Comparison of ENCODE assay signal across 8 cellular contexts in genomic region chr12:6769003-6769389, GRCh38. TPM values are rescaled to one million over a fixed set of nuclear protein-coding genes. Genes with fewer than 3 reads are reported as not detected.
DNase-seq lines count a peak whose midpoint lies in the region; ATAC-seq and TF ChIP-seq lines count a peak whose summit lies in the region.

No MANE protein-coding gene starts in this region.

- peak overlapping the region; percentile 27 for H3K4me3 Mint-ChIP-seq in CD4-positive, alpha-beta T cell

- peaks cover 14% of the 10 kb centered on the region for H3K36me3 ChIP-seq in muscle layer of colon (ENCODE audit: insufficient read depth, low read length)

- in situ Hi-C loops in GM13976 (cut with MboI; ENCODE audit: low sequenced_read_pairs, unreplicated experiment): no loop called here

- H3K4me1 ChIP-seq in muscle layer of colon (ENCODE audit: insufficient read depth, low read length): peaks cover 67% of the 10 kb centered on the region

- POLR2A ChIA-PET in CD4-positive, alpha-beta T cell (lab: Charles Lee): interaction anchor here (1.6 kb wide), 1 partner anchor 15 kb away, joined by 6 read pairs; the partner anchor contains the start of gene MLF2

- peak overlapping the region; percentile 54 for H3K9ac ChIP-seq in muscle layer of colon (ENCODE audit: low read length)

- no peaks in the 10 kb centered on the region for H3K9me3 ChIP-seq in CD4-positive, alpha-beta T cell (ENCODE audit: control insufficient read depth, low read length)
- no peaks in the 10 kb centered on the region for H3K9me3 ChIP-seq in muscle layer of colon (ENCODE audit: low read length)

- peaks cover 70% of the 10 kb centered on the region for H3K27me3 Mint-ChIP-seq in CD4-positive, alpha-beta T cell

- H3K27ac ChIP-seq in CD4-positive, alpha-beta T cell (ENCODE audit: low read depth, low read length): no peak overlapping the region
- peak overlapping the region; percentile 90 for H3K27ac ChIP-seq in muscle layer of colon (ENCODE audit: low read depth, low read length)

- no peak for DNase-seq in CD4-positive, alpha-beta T cell
- peak; percentile 99 for DNase-seq in NCI-H2171 (lab: John Stamatoyannopoulos, UW)
- DNase-seq in cerebellar cortex (ENCODE audit: low spot score): peak; percentile 85
- no peak for DNase-seq in stimulated activated naive CD4-positive, alpha-beta T cell treated with Interleukin-2 at 50 U/mL for 16 hours (lab: John Stamatoyannopoulos, UW)
- no peak for DNase-seq in NCI-H1105 (lab: John Stamatoyannopoulos, UW)
- no peak for DNase-seq in GM13976 (ENCODE audit: low spot score)

- H3K27ac Mint-ChIP-seq in CD4-positive, alpha-beta T cell: no peak overlapping the region

- H3K36me3 Mint-ChIP-seq in CD4-positive, alpha-beta T cell (ENCODE audit: low read depth): no peaks in the 10 kb centered on the region

- H3K4me1 Mint-ChIP-seq in CD4-positive, alpha-beta T cell (ENCODE audit: low read depth): peaks cover 64% of the 10 kb centered on the region

- peaks cover 30% of the 10 kb centered on the region for H3K27me3 ChIP-seq in CD4-positive, alpha-beta T cell (ENCODE audit: control insufficient read depth, insufficient read depth, low read length)
- no peaks in the 10 kb centered on the region for H3K27me3 ChIP-seq in muscle layer of colon (ENCODE audit: control insufficient read depth in 1 of 2, insufficient read depth in 2 of 2, low read length in 2 of 2)

- TF ChIP-seq CTCF in CD4-positive, alpha-beta T cell (IDR thresholded peaks at IDR 0.05): no peak
- TF ChIP-seq CTCF in GM13976 (IDR thresholded peaks at IDR 0.05; ENCODE audit: borderline replicate concordance, control extremely low read depth, extremely low read depth, insufficient read depth, missing control alignments): no peak

- CTCF ChIA-PET in CD4-positive, alpha-beta T cell (lab: Charles Lee): no interaction called here

- intact Hi-C loops in CD4-positive, alpha-beta T cell (cut with DNase I, micrococcal nuclease): no loop called here

- no peaks in the 10 kb centered on the region for H3K9me3 Mint-ChIP-seq in CD4-positive, alpha-beta T cell

- peak overlapping the region; percentile 15 to 79 for H3K4me3 ChIP-seq in muscle layer of colon (ENCODE audit: low read depth in 1 of 2, low read length in 2 of 2)

- no peak for ATAC-seq in CD4-positive, alpha-beta T cell (ENCODE audit: poor library complexity)
- ATAC-seq in GM21717 (IDR thresholded peaks at IDR 0.05; ENCODE audit: unreplicated experiment): no peak

RNA-seq across cellular contexts. Expression of gene PTMS, which starts 2.8 kb away (rescaled TPM):
- total RNA-seq in CD4-positive, alpha-beta T cell: 1 to 10 TPM; 1.5 to 1.9 TPM

RNA-seq across cellular contexts. Expression of gene LAG3, which starts 3.3 kb away (rescaled TPM):
- 1 to 10 TPM in 1 of 2 experiments, under 1 TPM in 1; 0.82 to 1.4 TPM for total RNA-seq in CD4-positive, alpha-beta T cell

RNA-seq across cellular contexts. Expression of gene MLF2, which starts 16.1 kb away (rescaled TPM):
- 100 to 1,000 TPM; 114 to 121 TPM for total RNA-seq in CD4-positive, alpha-beta T cell

RNA-seq across cellular contexts. Expression of gene CD4, which starts 20.3 kb away (rescaled TPM):
- 100 to 1,000 TPM; 134 to 136 TPM for total RNA-seq in CD4-positive, alpha-beta T cell

RNA-seq across cellular contexts. Expression of gene COPS7A, which starts 45.1 kb away (rescaled TPM):
- 1 to 10 TPM; 9.4 to 9.6 TPM for total RNA-seq in CD4-positive, alpha-beta T cell

Comparison
In these comparisons a context has a peak if more than half of its experiments do, and no peak if none do; other contexts are left out.
1. DNase-seq: peak in NCI-H2171 (single experiment) and cerebellar cortex (single experiment); none in CD4-positive, alpha-beta T cell (0 of 10), stimulated activated naive CD4-positive, alpha-beta T cell treated with Interleukin-2 at 50 U/mL for 16 hours (single experiment), NCI-H1105 (single experiment) and GM13976 (single experiment).